Comparison of ENCODE assay signal across 19 cellular contexts in genomic region chr5:17161669-17162068, GRCh38.
"Had no signal": no experiment of that assay in that cellular context is flagged by ENCODE, and none has a peak within 500 bp of the region (broad histone marks: within the 10 kb centered on the region; RNA-seq: fewer than 3 reads in every experiment).

No MANE protein-coding gene starts in this region.

- H3K36me3 ChIP-seq: esophagus muscularis mucosa, gastroesophageal sphincter, heart left ventricle, left lung, lower lobe of right lung had no signal

- H3K27me3 ChIP-seq: dorsolateral prefrontal cortex, esophagus muscularis mucosa, foreskin keratinocyte, heart left ventricle, hepatocyte, left lung had no signal

- H3K4me1 ChIP-seq: esophagus muscularis mucosa, gastroesophageal sphincter, heart left ventricle, left lung, lower lobe of right lung had no signal

- FAIRE-seq: endothelial cell of umbilical vein, frontal cortex, islet of Langerhans, keratinocyte had no signal

- H3K4me3 ChIP-seq: coronary artery, dorsolateral prefrontal cortex, esophagus muscularis mucosa, gastroesophageal sphincter, heart left ventricle, hepatocyte, left lung, lower lobe of right lung had no signal

- DNase-seq: cerebellar nuclear complex; dermis blood vessel endothelial cell; dorsolateral prefrontal cortex; effector CD4-positive, alpha-beta T cell; effector memory CD4-positive, alpha-beta T cell; foreskin keratinocyte; heart left ventricle; left lung; left ventricle myocardium superior; lower lobe of right lung; mesenchymal stem cell had no signal

- H3K9me3 ChIP-seq: esophagus muscularis mucosa, gastroesophageal sphincter, heart left ventricle, left lung, lower lobe of right lung had no signal

- ATAC-seq: foreskin keratinocyte, gastroesophageal sphincter, heart left ventricle, left lung, left ventricle myocardium superior, lower lobe of right lung had no signal

- H3K27ac ChIP-seq: coronary artery, dorsolateral prefrontal cortex, esophagus muscularis mucosa, gastroesophageal sphincter, heart left ventricle, hepatocyte, left lung, lower lobe of right lung had no signal
